ENCODE assay signal across 8 cellular contexts in genomic region chr20:45368221-45368980, GRCh38. TPM values are rescaled to one million over a fixed set of nuclear protein-coding genes. Genes with fewer than 3 reads are reported as not detected.
A peak's percentile ranks its signal among the peaks of the same experiment; 100 is the strongest.
DNase-seq lines count a peak whose midpoint lies in the region; ATAC-seq and TF ChIP-seq lines count a peak whose summit lies in the region.

No MANE protein-coding gene starts in this region.

- no peak overlapping the region for H3K4me3 ChIP-seq in Loucy (ENCODE audit: low read length, poor library complexity, severe bottlenecking)
- H3K4me3 ChIP-seq in GM23248, result no peak overlapping the region

- H3K36me3 ChIP-seq in Loucy (ENCODE audit: insufficient read depth, low read length) (no peaks in the 10 kb centered on the region; the same call in 1 of the 2 replicates), GM23248 (ENCODE audit: low read depth) (peaks cover 12% of the 10 kb centered on the region; the same call in 1 of the 2 replicates)

- H3K27ac Mint-ChIP-seq in central memory CD8-positive, alpha-beta T cell (ENCODE audit: low read depth), result peak overlapping the region; percentile 67

- in situ Hi-C loops in GM23248 (cut with MboI), result no loop called here

- ATAC-seq in GM18499 (IDR thresholded peaks at IDR 0.05; ENCODE audit: insufficient read depth, unreplicated experiment), result peak; percentile 65
- ATAC-seq in GM21786 (IDR thresholded peaks at IDR 0.05; ENCODE audit: unreplicated experiment), result peak; percentile 88
- peak; percentile 70 for ATAC-seq in central memory CD8-positive, alpha-beta T cell (replicated peaks; ENCODE audit: extremely low read depth, poor library complexity, severe bottlenecking)

- H3K9me2 ChIP-seq in Loucy (replicated peaks; ENCODE audit: low read depth, low read length) (no peaks in the 10 kb centered on the region), GM23248 (ENCODE audit: insufficient read depth) (no peaks in the 10 kb centered on the region)

- H3K36me3 Mint-ChIP-seq in central memory CD8-positive, alpha-beta T cell (ENCODE audit: insufficient read depth), result peaks cover 31% of the 10 kb centered on the region

- H3K9ac ChIP-seq in Loucy (ENCODE audit: low read depth, low read length, poor library complexity, severe bottlenecking) (no peak overlapping the region), GM23248 (no peak overlapping the region)

- H2AFZ ChIP-seq in Loucy (ENCODE audit: low read length) (no peak overlapping the region), GM23248 (no peak overlapping the region)

- H3K4me2 ChIP-seq in Loucy (ENCODE audit: low read depth, low read length, poor library complexity, severe bottlenecking), result peak overlapping the region; percentile 65
- no peak overlapping the region for H3K4me2 ChIP-seq in GM23248 (ENCODE audit: unreplicated experiment)

- peak overlapping the region; percentile 58 for H3K4me3 Mint-ChIP-seq in central memory CD8-positive, alpha-beta T cell

- DNase-seq in central memory CD8-positive, alpha-beta T cell (ENCODE audit: low spot score in 2 of 2), result no peak
- DNase-seq in SHP77 treated with DMSO at 0.1 percent for 48 hours (lab: John Stamatoyannopoulos, UW), result no peak
- no peak for DNase-seq in GM23248
- DNase-seq in DMS79 (lab: John Stamatoyannopoulos, UW), result no peak
- DNase-seq in cerebellar cortex (ENCODE audit: low spot score), result no peak

- 76 to 82% methylated on average over 6 of the region's 6 CpGs for WGBS in GM23248 (ENCODE audit: low coverage in 1 of 2, low lambda C conversion rate in 2 of 2, missing lambda C conversion rate in 2 of 2), 2 experiments

- H3K9me3 Mint-ChIP-seq in central memory CD8-positive, alpha-beta T cell, result no peaks in the 10 kb centered on the region

- TF ChIP-seq CTCF in Loucy (conservative IDR thresholded peaks at IDR 0.05; ENCODE audit: low read length), result no peak

- H3K27me3 ChIP-seq in Loucy (ENCODE audit: insufficient read depth, low read length, poor library complexity, severe bottlenecking) (no peaks in the 10 kb centered on the region), GM23248 (replicated peaks; ENCODE audit: insufficient read depth) (no peaks in the 10 kb centered on the region)

- H3F3A ChIP-seq in Loucy (ENCODE audit: low read depth), result peaks cover 6% of the 10 kb centered on the region; the same call in 1 of the 2 replicates
- no peaks in the 10 kb centered on the region; the same call in 1 of the 2 replicates for H3F3A ChIP-seq in GM23248 (ENCODE audit: insufficient read depth)

- no peak overlapping the region for H3K27ac ChIP-seq in GM23248

- H3K9me3 ChIP-seq in Loucy (ENCODE audit: insufficient read depth, low read depth, low read length) (no peaks in the 10 kb centered on the region), GM23248 (ENCODE audit: low read depth) (no peaks in the 10 kb centered on the region)

- H3K4me1 Mint-ChIP-seq in central memory CD8-positive, alpha-beta T cell, result peaks cover 68% of the 10 kb centered on the region

- H4K20me1 ChIP-seq in Loucy (ENCODE audit: insufficient read depth, low read length, poor library complexity, severe bottlenecking) (peaks cover 6% of the 10 kb centered on the region), GM23248 (ENCODE audit: insufficient read depth) (no peaks in the 10 kb centered on the region)

- H3K27me3 Mint-ChIP-seq in central memory CD8-positive, alpha-beta T cell, result no peaks in the 10 kb centered on the region

- peaks cover 15% of the 10 kb centered on the region for H3K79me2 ChIP-seq in Loucy (ENCODE audit: insufficient read depth, low read length)
- H3K79me2 ChIP-seq in GM23248 (ENCODE audit: insufficient read depth), result peaks cover 36% of the 10 kb centered on the region

- H3K4me1 ChIP-seq in Loucy (ENCODE audit: insufficient read depth, low read length, poor library complexity, severe bottlenecking), result peaks cover 41% of the 10 kb centered on the region
- peaks cover 5% of the 10 kb centered on the region; the same call in 1 of the 2 replicates for H3K4me1 ChIP-seq in GM23248 (ENCODE audit: insufficient read depth)

RNA-seq across cellular contexts. Expression of gene SYS1, which starts 5.4 kb away (rescaled TPM):
- 27.3 and 38.7 TPM in 2 replicates for total RNA-seq in GM23248 (2014; rRNA removed; shearing (Covaris generic))
- polyA plus RNA-seq in GM23248 (2016; fragmentation: Nextera tagmentation; extraction: Ambion mirVana), result 24.6 and 27.1 TPM in 2 replicates

RNA-seq across cellular contexts. Expression of gene TP53TG5, which starts 9.7 kb away (rescaled TPM):
- not detected in 2 replicates for total RNA-seq in GM23248 (2014; rRNA removed; shearing (Covaris generic))
- 0.42 and 0.55 TPM in 2 replicates for polyA plus RNA-seq in GM23248 (2016; fragmentation: Nextera tagmentation; extraction: Ambion mirVana)

RNA-seq across cellular contexts. Expression of gene SDC4, which starts 20.2 kb away (rescaled TPM):
- 368 and 410 TPM in 2 replicates for total RNA-seq in GM23248 (2014; rRNA removed; shearing (Covaris generic))
- 454 and 461 TPM in 2 replicates for polyA plus RNA-seq in GM23248 (2016; fragmentation: Nextera tagmentation; extraction: Ambion mirVana)

RNA-seq across cellular contexts. Expression of gene DBNDD2, which starts 39.7 kb away (rescaled TPM):
- total RNA-seq in GM23248 (2014; rRNA removed; shearing (Covaris generic)), result 5.1 and 5.7 TPM in 2 replicates
- 27.9 and 30.0 TPM in 2 replicates for polyA plus RNA-seq in GM23248 (2016; fragmentation: Nextera tagmentation; extraction: Ambion mirVana)

RNA-seq across cellular contexts. Expression of gene PIGT, which starts 47.5 kb away (rescaled TPM):
- total RNA-seq in GM23248 (2014; rRNA removed; shearing (Covaris generic)), result 108 and 138 TPM in 2 replicates
- polyA plus RNA-seq in GM23248 (2016; fragmentation: Nextera tagmentation; extraction: Ambion mirVana), result 190 and 198 TPM in 2 replicates
